In the genomic region with DNA sequence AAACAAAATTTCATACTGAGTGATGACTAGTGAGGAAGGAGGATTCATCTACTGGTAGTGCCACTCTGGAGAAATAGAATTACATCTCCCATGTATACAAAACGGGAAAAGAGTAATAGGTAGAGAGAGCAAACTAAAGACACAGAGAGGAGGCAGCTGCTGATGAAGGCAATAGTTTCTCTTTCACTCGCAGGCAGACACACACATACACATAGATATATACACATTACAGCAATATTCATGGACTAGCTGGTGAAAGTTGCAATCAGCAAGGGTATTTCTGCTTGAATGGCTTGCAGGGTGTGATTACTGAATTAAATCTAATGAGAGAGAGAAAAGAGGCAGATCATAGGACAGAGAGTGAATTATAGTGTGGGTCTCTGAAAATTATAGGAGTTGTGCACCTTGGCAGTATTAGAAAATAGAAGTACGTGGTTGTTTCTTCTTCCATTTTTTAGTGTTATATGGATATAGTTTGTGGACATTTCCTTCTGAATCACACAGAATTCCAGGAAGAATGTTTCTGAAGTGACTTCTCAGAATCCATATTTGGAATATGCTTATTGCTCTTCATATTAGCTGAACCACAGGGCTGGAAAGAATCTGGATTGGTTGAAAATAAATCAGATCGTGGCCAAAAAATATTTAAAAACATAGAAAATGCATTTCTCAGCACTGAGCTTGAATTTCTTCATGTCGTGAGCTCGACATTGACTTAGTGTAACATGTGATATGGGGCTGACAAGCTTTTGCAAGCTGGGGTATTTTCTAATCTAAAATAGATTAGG, we compare ENCODE assay signal across 14 cellular contexts.
"Had no signal": no experiment of that assay in that cellular context is flagged by ENCODE, and none has a peak within 500 bp of the region (broad histone marks: within the 10 kb centered on the region; RNA-seq: fewer than 3 reads in every experiment).

No MANE protein-coding gene starts in this region.

- DNase-seq: activated CD4-positive, alpha-beta memory T cell treated with anti-CD3 and anti-CD28 coated beads, Interleukin-2, amount 10 ng/mL, durations not matched to agents 7 days and 5 days; activated CD4-positive, alpha-beta T cell treated with anti-CD3 and anti-CD28 coated beads for 1 hour; activated naive CD4-positive, alpha-beta T cell; activated naive CD8-positive, alpha-beta T cell treated with anti-CD3 and anti-CD28 coated beads, Interleukin-2, amount 50 U/mL, for 24 hours; effector CD4-positive, alpha-beta T cell; hypothalamus; lower lobe of right lung; small intestine; T-helper 9 cell; tibial artery had no signal

- H3K4me3 ChIP-seq: cardiac muscle cell, lower lobe of right lung, right atrium auricular region, tibial artery had no signal

- FAIRE-seq: astrocyte, colon, small intestine had no signal

- ATAC-seq: activated naive CD8-positive, alpha-beta T cell treated with anti-CD3 and anti-CD28 coated beads, Interleukin-2, amount 50 U/mL, for 24 hours; lower lobe of right lung had no signal
